Comparison of ENCODE assay signal across 9 cellular contexts in genomic region chr1:168137515-168137821, GRCh38. TPM values are rescaled to one million over a fixed set of nuclear protein-coding genes. Genes with fewer than 3 reads are reported as not detected.
DNase-seq lines count a peak whose midpoint lies in the region; ATAC-seq, FAIRE-seq and TF ChIP-seq lines count a peak whose summit lies in the region.
"Had no signal": no experiment of that assay in that cellular context is flagged by ENCODE, and none has a peak within 500 bp of the region (broad histone marks: within the 10 kb centered on the region; RNA-seq: fewer than 3 reads in every experiment).

No MANE protein-coding gene starts in this region.

- peak overlapping the region; percentile 69 for H3K4me2 ChIP-seq in mammary epithelial cell (ENCODE audit: insufficient read depth, low read depth, low read length)

- 2% methylated on average over 6 of the region's 6 CpGs for WGBS in mammary epithelial cell (ENCODE audit: low coverage, missing lambda C conversion rate)
- 4 to 13% methylated on average over 6 of the region's 6 CpGs for WGBS in lung, 2 donors

- no peaks in the 10 kb centered on the region for H4K20me1 ChIP-seq in mammary epithelial cell (ENCODE audit: insufficient read depth, low read length)

- H3K27me3 ChIP-seq in mammary epithelial cell (ENCODE audit: insufficient read depth, low read length) (no peaks in the 10 kb centered on the region), lung (ENCODE audit: control insufficient read depth, insufficient read depth) (no peaks in the 10 kb centered on the region)

- CTCF ChIA-PET in activated CD8-positive, alpha-beta memory T cell treated with anti-CD3 and anti-CD28 coated beads, Interleukin-2, amount 10 ng/mL, durations not matched to agents 7 days and 5 days (lab: Charles Lee), result no interaction called here
- CTCF ChIA-PET in mammary epithelial cell (lab: Charles Lee; ENCODE audit: low non-redundant PET), result no interaction called here

- H3K4me3 ChIP-seq in mammary epithelial cell (replicated peaks in 1 of 3; ENCODE audit: insufficient read depth in 1 of 3, low read depth in 2 of 3, low read length in 3 of 3) (peak overlapping the region; percentile 43 to 73 (median 49)), lung (peak overlapping the region; percentile 57)

- peak overlapping the region; percentile 98 for H2AFZ ChIP-seq in mammary epithelial cell (ENCODE audit: low read depth, low read length)

- H3K27ac ChIP-seq in mammary epithelial cell (ENCODE audit: insufficient read depth, low read depth, low read length) (no peak overlapping the region), lung (ENCODE audit: low read depth in 1 of 2, low read length in 1 of 2) (peak overlapping the region; percentile 3 to 65)

- intact Hi-C loops in mammary epithelial cell (cut with micrococcal nuclease), result loop anchor here (2.0 kb wide), 3 partner anchors 25 to 45 kb away; partner anchors contain the start of gene TIPRL

- peaks cover 46% of the 10 kb centered on the region for H3K27me3 Mint-ChIP-seq in activated CD8-positive, alpha-beta memory T cell treated with anti-CD3 and anti-CD28 coated beads, Interleukin-2, amount 10 ng/mL, durations not matched to agents 7 days and 5 days
- peaks cover 4% of the 10 kb centered on the region for H3K27me3 Mint-ChIP-seq in type B pancreatic cell

- H3K36me3 Mint-ChIP-seq in activated CD8-positive, alpha-beta memory T cell treated with anti-CD3 and anti-CD28 coated beads, Interleukin-2, amount 10 ng/mL, durations not matched to agents 7 days and 5 days, result peaks cover 3% of the 10 kb centered on the region
- H3K36me3 Mint-ChIP-seq in type B pancreatic cell, result no peaks in the 10 kb centered on the region

- TF ChIP-seq CTCF in mammary epithelial cell (conservative IDR thresholded peaks at IDR 0.05 in 1 of 2, IDR thresholded peaks at IDR 0.05 in 1 of 2; ENCODE audit: extremely low read depth in 1 of 2, insufficient read depth in 1 of 2, low read depth in 1 of 2, low read length in 2 of 2) (no peak), lung (IDR thresholded peaks at IDR 0.05; ENCODE audit: control extremely low read depth, extremely low read depth) (no peak), type B pancreatic cell (conservative IDR thresholded peaks at IDR 0.05) (no peak)

- DNase-seq in activated CD8-positive, alpha-beta memory T cell treated with anti-CD3 and anti-CD28 coated beads, Interleukin-2, amount 10 ng/mL, durations not matched to agents 7 days and 5 days, result no peak
- DNase-seq in activated CD8-positive, alpha-beta memory T cell treated with anti-CD3 and anti-CD28 coated beads for 24 hours, result no peak
- DNase-seq in mammary epithelial cell (no peak), lung (ENCODE audit: low spot score) (no peak), type B pancreatic cell (ENCODE audit: extremely low spot score, unreplicated experiment) (no peak), H54 (ENCODE audit: insufficient read length, low spot score) (no peak), dedifferentiated amniotic fluid mesenchymal stem cell (ENCODE audit: extremely low spot score) (no peak)
- DNase-seq: DMS 273 treated with DMSO at 0.1 percent for 48 hours had no signal

- in situ Hi-C loops in mammary epithelial cell (cut with MboI; ENCODE audit: low sequenced_read_pairs in 2 of 2), result no loop called here

- H3K36me3 ChIP-seq in mammary epithelial cell (ENCODE audit: insufficient read depth, low read length), result no peaks in the 10 kb centered on the region
- no peaks in the 10 kb centered on the region for H3K36me3 ChIP-seq in lung (ENCODE audit: control insufficient read depth in 2 of 2, insufficient read depth in 2 of 2, low read length in 2 of 2)

- H3K9me3 ChIP-seq in mammary epithelial cell (replicated peaks; ENCODE audit: insufficient read depth, low read length) (no peaks in the 10 kb centered on the region), lung (ENCODE audit: control insufficient read depth in 2 of 2, insufficient read depth in 1 of 2, low read length in 1 of 2) (no peaks in the 10 kb centered on the region)

- no TSS peak for BruUV-seq in mammary epithelial cell (replicated peaks; lab: Mats Ljungman, UMichigan)

- ATAC-seq in activated CD8-positive, alpha-beta memory T cell treated with anti-CD3 and anti-CD28 coated beads, Interleukin-2, amount 10 ng/mL, durations not matched to agents 7 days and 5 days, result no peak
- ATAC-seq in lung (ENCODE audit: insufficient read depth, low FRiP score) (no peak), GM19395 (IDR thresholded peaks at IDR 0.05; ENCODE audit: unreplicated experiment) (no peak)

- peak overlapping the region; percentile 17 for H3K27ac Mint-ChIP-seq in activated CD8-positive, alpha-beta memory T cell treated with anti-CD3 and anti-CD28 coated beads, Interleukin-2, amount 10 ng/mL, durations not matched to agents 7 days and 5 days
- peak overlapping the region; percentile 93 for H3K27ac Mint-ChIP-seq in type B pancreatic cell

- H3K79me2 ChIP-seq in mammary epithelial cell (ENCODE audit: insufficient read depth, low read length), result peaks cover 16% of the 10 kb centered on the region

- TF ChIP-seq POLR2A in H54 (IDR thresholded peaks at IDR 0.05; ENCODE audit: low read depth, low read length), result no peak

- dilution Hi-C loops in mammary epithelial cell (cut with HindIII; ENCODE audit: low sequenced_read_pairs), result no loop called here

- peak overlapping the region; percentile 80 for H3K4me3 Mint-ChIP-seq in activated CD8-positive, alpha-beta memory T cell treated with anti-CD3 and anti-CD28 coated beads, Interleukin-2, amount 10 ng/mL, durations not matched to agents 7 days and 5 days
- peak overlapping the region; percentile 96 for H3K4me3 Mint-ChIP-seq in type B pancreatic cell

- H3K4me1 ChIP-seq in mammary epithelial cell (ENCODE audit: insufficient read depth, low read length) (peaks cover 3% of the 10 kb centered on the region), lung (ENCODE audit: control insufficient read depth in 2 of 2, insufficient read depth in 2 of 2, low read length in 2 of 2) (peaks cover 0 to 2% of the 10 kb centered on the region in 2 donors)

- H3K9ac ChIP-seq in mammary epithelial cell (ENCODE audit: insufficient read depth, low read length), result no peak overlapping the region

- FAIRE-seq in H54 (lab: Jason Lieb, UNC), result no peak

- no peaks in the 10 kb centered on the region for H3K9me3 Mint-ChIP-seq in activated CD8-positive, alpha-beta memory T cell treated with anti-CD3 and anti-CD28 coated beads, Interleukin-2, amount 10 ng/mL, durations not matched to agents 7 days and 5 days (ENCODE audit: low read depth)
- no peaks in the 10 kb centered on the region for H3K9me3 Mint-ChIP-seq in type B pancreatic cell

- peaks cover 12% of the 10 kb centered on the region for H3K4me1 Mint-ChIP-seq in activated CD8-positive, alpha-beta memory T cell treated with anti-CD3 and anti-CD28 coated beads, Interleukin-2, amount 10 ng/mL, durations not matched to agents 7 days and 5 days
- peaks cover 29% of the 10 kb centered on the region for H3K4me1 Mint-ChIP-seq in type B pancreatic cell (ENCODE audit: unreplicated experiment)

RNA-seq across cellular contexts. Expression of gene GPR161, which starts 0.7 kb away (rescaled TPM):
- total RNA-seq in activated CD8-positive, alpha-beta memory T cell treated with anti-CD3 and anti-CD28 coated beads, Interleukin-2, amount 10 ng/mL, durations not matched to agents 7 days and 5 days, result under 1 TPM; 0.37 to 0.44 TPM
- total RNA-seq in mammary epithelial cell, result 10 to 100 TPM; 15.0 to 27.1 TPM
- 17.8 TPM for polyA plus RNA-seq in mammary epithelial cell
- 60.3 TPM for polyA minus RNA-seq in mammary epithelial cell
- total RNA-seq in lung, result 10 to 100 TPM in 1 of 2 donors, 1 to 10 TPM in 1; 8.4 to 15.0 TPM
- polyA plus RNA-seq in lung, result 1 to 10 TPM; 2.8 to 3.0 TPM
- total RNA-seq in type B pancreatic cell (ENCODE audit: low replicate concordance), result 12.8 and 32.6 TPM in 2 replicates

RNA-seq across cellular contexts. Expression of gene TIPRL, which starts 41.3 kb away (rescaled TPM):
- total RNA-seq in activated CD8-positive, alpha-beta memory T cell treated with anti-CD3 and anti-CD28 coated beads, Interleukin-2, amount 10 ng/mL, durations not matched to agents 7 days and 5 days, result 10 to 100 TPM; 41.4 to 52.1 TPM
- total RNA-seq in mammary epithelial cell (10 to 100 TPM; 32.5 to 46.0 TPM), lung (10 to 100 TPM; 26.4 to 38.4 TPM), type B pancreatic cell (ENCODE audit: low replicate concordance) (21.4 and 24.5 TPM in 2 replicates)
- polyA plus RNA-seq in mammary epithelial cell (22.9 TPM), lung (10 to 100 TPM; 14.2 to 17.1 TPM)
- polyA minus RNA-seq in mammary epithelial cell, result 5.1 TPM
